ENCODE assay signal across 26 cellular contexts in genomic region chr6:34884996-34885395, GRCh38. TPM values are rescaled to one million over a fixed set of nuclear protein-coding genes. Genes with fewer than 3 reads are reported as not detected.
DNase-seq lines count a peak whose midpoint lies in the region; ATAC-seq and TF ChIP-seq lines count a peak whose summit lies in the region.
"Had no signal": no experiment of that assay in that cellular context is flagged by ENCODE, and none has a peak within 500 bp of the region (broad histone marks: within the 10 kb centered on the region; RNA-seq: fewer than 3 reads in every experiment).

No MANE protein-coding gene starts in this region.

- H3K4me1 Mint-ChIP-seq in T-helper 1 cell treated with Interleukin-12 subunit alpha and Interleukin-12 subunit beta and Interleukin-4 antibody, amounts not matched to agents 30 μg/mL and 1 μg/mL, for 36 hours (ENCODE audit: low read depth): peaks cover 23% of the 10 kb centered on the region
- H3K4me1 Mint-ChIP-seq in Calu3 (ENCODE audit: low read depth, unreplicated experiment): peaks cover 6% of the 10 kb centered on the region
- H3K4me1 Mint-ChIP-seq in central memory CD8-positive, alpha-beta T cell: peaks cover 38% of the 10 kb centered on the region
- peaks cover 32% of the 10 kb centered on the region for H3K4me1 Mint-ChIP-seq in nephron progenitor cell

- H3K4me1 ChIP-seq in smooth muscle cell (ENCODE audit: low read depth): peaks cover 8% of the 10 kb centered on the region
- H3K4me1 ChIP-seq: foreskin keratinocyte had no signal

- no peaks in the 10 kb centered on the region for H3F3A ChIP-seq in smooth muscle cell (ENCODE audit: low read depth)

- H3K27me3 ChIP-seq in smooth muscle cell (ENCODE audit: low read depth): no peaks in the 10 kb centered on the region
- H3K27me3 ChIP-seq: foreskin keratinocyte, heart right ventricle, tibial nerve had no signal

- H3K4me3 ChIP-seq in smooth muscle cell: no peak overlapping the region
- H3K4me3 ChIP-seq: coronary artery, heart right ventricle, lower lobe of right lung, tibial nerve had no signal

- TF ChIP-seq CTCF in Calu3 (IDR thresholded peaks at IDR 0.05; ENCODE audit: unreplicated experiment) (no peak), nephron progenitor cell (IDR thresholded peaks at IDR 0.05) (no peak), smooth muscle cell (IDR thresholded peaks at IDR 0.05; ENCODE audit: borderline replicate concordance, insufficient read depth, poor library complexity, severe bottlenecking) (no peak), GM10248 (IDR thresholded peaks at IDR 0.05; ENCODE audit: control extremely low read depth, extremely low read depth, low read depth, missing control alignments) (no peak)

- H3K27ac Mint-ChIP-seq in T-helper 1 cell treated with Interleukin-12 subunit alpha and Interleukin-12 subunit beta and Interleukin-4 antibody, amounts not matched to agents 30 μg/mL and 1 μg/mL, for 36 hours: peak overlapping the region; percentile 31
- H3K27ac Mint-ChIP-seq in Calu3 (ENCODE audit: unreplicated experiment) (no peak overlapping the region), nephron progenitor cell (peak overlapping the region; percentile 49)
- peak overlapping the region; percentile 48 for H3K27ac Mint-ChIP-seq in central memory CD8-positive, alpha-beta T cell (ENCODE audit: low read depth)
- H3K27ac Mint-ChIP-seq: H9 had no signal

- peak overlapping the region; percentile 19 for H3K4me3 Mint-ChIP-seq in T-helper 1 cell treated with Interleukin-12 subunit alpha and Interleukin-12 subunit beta and Interleukin-4 antibody, amounts not matched to agents 30 μg/mL and 1 μg/mL, for 36 hours
- H3K4me3 Mint-ChIP-seq in Calu3 (ENCODE audit: low read depth, unreplicated experiment) (no peak overlapping the region), nephron progenitor cell (peak overlapping the region; percentile 28)
- no peak overlapping the region for H3K4me3 Mint-ChIP-seq in central memory CD8-positive, alpha-beta T cell

- no peaks in the 10 kb centered on the region for H3K36me3 ChIP-seq in smooth muscle cell (ENCODE audit: low read depth)

- no peak for ATAC-seq in central memory CD8-positive, alpha-beta T cell (replicated peaks; ENCODE audit: extremely low read depth, poor library complexity, severe bottlenecking)
- ATAC-seq: activated CD8-positive, alpha-beta T cell treated with anti-CD3 and anti-CD28 coated beads for 36 hours; effector memory CD8-positive, alpha-beta T cell; esophagus mucosa; foreskin keratinocyte; heart right ventricle; lower lobe of right lung had no signal

- POLR2A ChIA-PET in GM10248 (lab: Yijun Ruan, JAX): no interaction called here

- peaks cover 4% of the 10 kb centered on the region for H3K9me3 Mint-ChIP-seq in T-helper 1 cell treated with Interleukin-12 subunit alpha and Interleukin-12 subunit beta and Interleukin-4 antibody, amounts not matched to agents 30 μg/mL and 1 μg/mL, for 36 hours
- H3K9me3 Mint-ChIP-seq in Calu3 (ENCODE audit: low read depth, unreplicated experiment): peaks cover 2% of the 10 kb centered on the region
- no peaks in the 10 kb centered on the region for H3K9me3 Mint-ChIP-seq in central memory CD8-positive, alpha-beta T cell
- H3K9me3 Mint-ChIP-seq in nephron progenitor cell: no peaks in the 10 kb centered on the region
- H3K9me3 Mint-ChIP-seq: activated CD8-positive, alpha-beta T cell treated with anti-CD3 and anti-CD28 coated beads for 36 hours; effector memory CD8-positive, alpha-beta T cell had no signal

- peaks cover 13% of the 10 kb centered on the region for H4K20me1 ChIP-seq in smooth muscle cell (ENCODE audit: low read depth)

- H3K27me3 Mint-ChIP-seq in T-helper 1 cell treated with Interleukin-12 subunit alpha and Interleukin-12 subunit beta and Interleukin-4 antibody, amounts not matched to agents 30 μg/mL and 1 μg/mL, for 36 hours (ENCODE audit: low read depth): peaks cover 3% of the 10 kb centered on the region
- no peaks in the 10 kb centered on the region for H3K27me3 Mint-ChIP-seq in Calu3 (ENCODE audit: unreplicated experiment)
- no peaks in the 10 kb centered on the region for H3K27me3 Mint-ChIP-seq in central memory CD8-positive, alpha-beta T cell
- no peaks in the 10 kb centered on the region for H3K27me3 Mint-ChIP-seq in nephron progenitor cell (ENCODE audit: low read depth, poor library complexity)
- H3K27me3 Mint-ChIP-seq: activated CD8-positive, alpha-beta T cell treated with anti-CD3 and anti-CD28 coated beads for 36 hours; effector memory CD8-positive, alpha-beta T cell had no signal

- intact Hi-C loops in Calu3 (cut with micrococcal nuclease; ENCODE audit: unreplicated experiment): loop anchor here (5.0 to 10.0 kb wide), 3 partner anchors 67 to 260 kb away; partner anchors contain the start of genes SNRPC and TCP11

- peaks cover 27% of the 10 kb centered on the region for H3K36me3 Mint-ChIP-seq in T-helper 1 cell treated with Interleukin-12 subunit alpha and Interleukin-12 subunit beta and Interleukin-4 antibody, amounts not matched to agents 30 μg/mL and 1 μg/mL, for 36 hours (ENCODE audit: low read depth)
- peaks cover 40% of the 10 kb centered on the region for H3K36me3 Mint-ChIP-seq in Calu3 (ENCODE audit: insufficient read depth, unreplicated experiment)
- H3K36me3 Mint-ChIP-seq in central memory CD8-positive, alpha-beta T cell (ENCODE audit: insufficient read depth): peaks cover 48% of the 10 kb centered on the region
- H3K36me3 Mint-ChIP-seq in nephron progenitor cell (ENCODE audit: low read depth): peaks cover 32% of the 10 kb centered on the region

- H3K79me2 ChIP-seq in smooth muscle cell (ENCODE audit: low read depth): peaks cover 57% of the 10 kb centered on the region

- DNase-seq in T-helper 1 cell (no peak), Calu3 (no peak), nephron progenitor cell (no peak), HPDE6-E6E7 (ENCODE audit: extremely low spot score) (no peak), smooth muscle cell (lab: John Stamatoyannopoulos, UW; ENCODE audit: unreplicated experiment) (no peak), GM10248 (ENCODE audit: extremely low spot score) (no peak)
- DNase-seq in central memory CD8-positive, alpha-beta T cell (ENCODE audit: low spot score in 2 of 2): no peak
- DNase-seq: activated CD4-positive, CD25-positive, alpha-beta regulatory T cell treated with anti-CD3 and anti-CD28 coated beads, Interleukin-2, amount 50 U/mL, for 72 hours; activated CD8-positive, alpha-beta T cell treated with anti-CD3 and anti-CD28 coated beads for 36 hours; activated naive CD4-positive, alpha-beta T cell treated with Interleukin-2 at 50 U/mL for 16 hours; amygdala; effector memory CD8-positive, alpha-beta T cell; foreskin keratinocyte; H9; heart right ventricle; lower lobe of right lung; NCI-H1105; NCI-H2029; NCI-H748 treated with DMSO at 0.1 percent for 48 hours; retina; small intestine; stimulated activated CD4-positive, alpha-beta T cell treated with anti-CD3 and anti-CD28 coated beads, Interleukin-1b, Interleukin-23, amount 100 ng/mL, for 48 hours had no signal

- no peak overlapping the region for H3K4me2 ChIP-seq in smooth muscle cell

- CTCF ChIA-PET in Calu3 (lab: Charles Lee): no interaction called here
- CTCF ChIA-PET in GM10248 (lab: Yijun Ruan, JAX): no interaction called here

- no peak overlapping the region for H3K9ac ChIP-seq in smooth muscle cell (ENCODE audit: low read depth)

- 98% methylated on average over 2 of the region's 2 CpGs for WGBS in smooth muscle cell (ENCODE audit: low lambda C conversion rate)

- no peak overlapping the region for H2AFZ ChIP-seq in smooth muscle cell (ENCODE audit: low read depth)

- TSS peak; percentile 18 for BruUV-seq in Calu3 (replicated peaks; lab: Mats Ljungman, UMichigan)

- H3K9me3 ChIP-seq in smooth muscle cell (replicated peaks; ENCODE audit: low read depth): no peaks in the 10 kb centered on the region
- H3K9me3 ChIP-seq: lower lobe of right lung, tibial nerve had no signal

- H3K27ac ChIP-seq in smooth muscle cell (ENCODE audit: low read depth): no peak overlapping the region
- H3K27ac ChIP-seq: coronary artery, foreskin keratinocyte, heart right ventricle, lower lobe of right lung, tibial nerve had no signal

RNA-seq across cellular contexts. Expression of gene TAF11, which starts 2.8 kb away (rescaled TPM):
- 42.9 and 44.3 TPM in 2 replicates for total RNA-seq in Calu3 (2022)
- 17.2 and 22.8 TPM in 2 replicates for total RNA-seq in smooth muscle cell
- 35.3 and 36.6 TPM in 2 replicates for polyA plus RNA-seq in smooth muscle cell

RNA-seq across cellular contexts. Expression of gene ANKS1A, which starts 4.1 kb away (rescaled TPM):
- total RNA-seq in Calu3 (2022): 60.3 and 67.3 TPM in 2 replicates
- total RNA-seq in smooth muscle cell: 39.2 and 40.5 TPM in 2 replicates
- polyA plus RNA-seq in smooth muscle cell: 28.9 and 51.5 TPM in 2 replicates

Comparison
In these comparisons a context has a peak if more than half of its experiments do, and no peak if none do; other contexts are left out.
1. H3K4me3 Mint-ChIP-seq: peak in T-helper 1 cell treated with Interleukin-12 subunit alpha and Interleukin-12 subunit beta and Interleukin-4 antibody, amounts not matched to agents 30 μg/mL and 1 μg/mL, for 36 hours (single experiment) and nephron progenitor cell (single experiment); none in Calu3 (single experiment) and central memory CD8-positive, alpha-beta T cell (single experiment).